In genomic region chr12:105099355-105099754, GRCh38 we compare ENCODE assay signal across 16 cellular contexts.
"Had no signal": no experiment of that assay in that cellular context is flagged by ENCODE, and none has a peak within 500 bp of the region (broad histone marks: within the 10 kb centered on the region; RNA-seq: fewer than 3 reads in every experiment).

No MANE protein-coding gene starts in this region.

- H3K4me1 ChIP-seq: body of pancreas, thyroid gland had no signal

- H3K36me3 ChIP-seq: esophagus squamous epithelium, pancreas, thyroid gland had no signal

- FAIRE-seq: endothelial cell of umbilical vein, keratinocyte, pancreas, urothelium cell line had no signal

- H3K4me3 ChIP-seq: body of pancreas, esophagus squamous epithelium, pancreas, thyroid gland had no signal

- H3K27ac ChIP-seq: body of pancreas, esophagus squamous epithelium, pancreas, thyroid gland had no signal

- H3K27me3 ChIP-seq: body of pancreas, esophagus squamous epithelium, pancreas, thyroid gland had no signal

- H3K9me3 ChIP-seq: body of pancreas, pancreas, thyroid gland had no signal

- DNase-seq: activated CD4-positive, alpha-beta T cell treated with anti-CD3 and anti-CD28 coated beads, Interleukin-2, amount 50 U/mL, for 1 hour; activated naive CD8-positive, alpha-beta T cell treated with anti-CD3 and anti-CD28 coated beads for 36 hours; amygdala; body of pancreas; central memory CD4-positive, alpha-beta T cell; cortex of kidney; effector CD8-positive, alpha-beta T cell; esophagus squamous epithelium; hippocampal formation; midbrain; pancreas; stimulated activated CD4-positive, alpha-beta T cell treated with anti-CD3 and anti-CD28 coated beads, Interleukin-12 subunit alpha, Interleukin-12 subunit beta, amount 100 ng/mL, for 4 hours; thyroid gland had no signal
